20 cellular contexts compared by ENCODE assay signal in genomic region chr17:81680150-81680549, GRCh38.
"Had no signal": no experiment of that assay in that cellular context is flagged by ENCODE, and none has a peak within 500 bp of the region (broad histone marks: within the 10 kb centered on the region; RNA-seq: fewer than 3 reads in every experiment).

No MANE protein-coding gene starts in this region.

- H3K27ac Mint-ChIP-seq: activated B cell treated with CpG ODN at 0.5 μM for 24 hours; activated CD4-positive, alpha-beta T cell treated with anti-CD3 and anti-CD28 coated beads for 36 hours had no signal

- H3K9me3 Mint-ChIP-seq: activated B cell treated with CpG ODN at 0.5 μM for 24 hours; naive B cell; stimulated activated naive CD8-positive, alpha-beta T cell treated with anti-CD3 and anti-CD28 coated beads, Interleukin-15, amount 100 ng/mL, for 72 hours had no signal

- H3K4me3 Mint-ChIP-seq: activated B cell treated with CpG ODN at 0.5 μM for 24 hours; activated CD4-positive, alpha-beta T cell treated with anti-CD3 and anti-CD28 coated beads for 36 hours; stimulated activated naive CD8-positive, alpha-beta T cell treated with anti-CD3 and anti-CD28 coated beads, Interleukin-15, amount 100 ng/mL, for 72 hours had no signal

- H3K27me3 Mint-ChIP-seq: activated B cell treated with CpG ODN at 0.5 μM for 24 hours; activated CD4-positive, alpha-beta T cell treated with anti-CD3 and anti-CD28 coated beads for 36 hours; naive B cell; stimulated activated naive CD8-positive, alpha-beta T cell treated with anti-CD3 and anti-CD28 coated beads, Interleukin-15, amount 100 ng/mL, for 72 hours had no signal

- ATAC-seq: activated CD4-positive, alpha-beta T cell treated with anti-CD3 and anti-CD28 coated beads for 36 hours; gastroesophageal sphincter; lower lobe of right lung; pancreas; psoas muscle; stimulated activated naive CD8-positive, alpha-beta T cell treated with anti-CD3 and anti-CD28 coated beads, Interleukin-15, amount 100 ng/mL, for 72 hours had no signal

- H3K27me3 ChIP-seq: gastroesophageal sphincter, pancreas, right atrium auricular region, tibial artery had no signal

- H3K27ac ChIP-seq: epithelial cell of prostate, gastroesophageal sphincter, lower lobe of right lung, psoas muscle, tibial artery had no signal

- DNase-seq: activated B cell treated with CpG ODN at 0.5 μM for 24 hours; activated CD4-positive, alpha-beta T cell treated with anti-CD3 and anti-CD28 coated beads for 36 hours; activated CD4-positive, alpha-beta T cell treated with anti-CD3 and anti-CD28 coated beads, Interleukin-2, amount 50 U/mL, for 4 hours; activated CD8-positive, alpha-beta memory T cell treated with anti-CD3 and anti-CD28 coated beads for 24 hours; activated CD8-positive, alpha-beta memory T cell treated with anti-CD3 and anti-CD28 coated beads, Interleukin-2, amount 50 U/mL, for 4 hours; activated naive CD4-positive, alpha-beta T cell treated with Interleukin-2 at 50 U/mL for 16 hours; activated T-cell treated with anti-CD3 and anti-CD28 coated beads, Interleukin-2, amount 50 U/mL, for 48 hours; aorta; head of caudate nucleus; lower lobe of right lung; naive B cell; pancreas; psoas muscle; stimulated activated CD4-positive, alpha-beta T cell treated with anti-CD3 and anti-CD28 coated beads, Interleukin-12 subunit alpha, Interleukin-12 subunit beta, amount 100 ng/mL, for 4 hours; stimulated activated naive CD8-positive, alpha-beta T cell treated with anti-CD3 and anti-CD28 coated beads, Interleukin-15, amount 100 ng/mL, for 72 hours; T1000; tibial artery had no signal

- H3K36me3 ChIP-seq: pancreas, right atrium auricular region had no signal

- H3K4me3 ChIP-seq: gastroesophageal sphincter, lower lobe of right lung, pancreas, psoas muscle, right atrium auricular region, tibial artery had no signal

- H3K9me3 ChIP-seq: gastroesophageal sphincter, lower lobe of right lung, pancreas, psoas muscle, right atrium auricular region, tibial artery had no signal
